11 cellular contexts compared by ENCODE assay signal in genomic region chr5:119339965-119340364, GRCh38. TPM values are rescaled to one million over a fixed set of nuclear protein-coding genes. Genes with fewer than 3 reads are reported as not detected.
A peak's percentile ranks its signal among the peaks of the same experiment; 100 is the strongest.
DNase-seq lines count a peak whose midpoint lies in the region; ATAC-seq lines count a peak whose summit lies in the region.
"Had no signal": no experiment of that assay in that cellular context is flagged by ENCODE, and none has a peak within 500 bp of the region (broad histone marks: within the 10 kb centered on the region; RNA-seq: fewer than 3 reads in every experiment).

No MANE protein-coding gene starts in this region.

- intact Hi-C loops in CD4-positive, alpha-beta memory T cell (cut with micrococcal nuclease) = loop anchor here (1.0 to 2.0 kb wide), 3 partner anchors 10 to 71 kb away; no protein-coding TSS in a partner anchor

- H3K27ac ChIP-seq in CD4-positive, alpha-beta memory T cell (ENCODE audit: low read depth, low read length) = peak overlapping the region; percentile 75
- peak overlapping the region; percentile 56 to 74 for H3K27ac ChIP-seq in mucosa of rectum (ENCODE audit: low read depth in 2 of 2, low read length in 2 of 2)

- no peaks in the 10 kb centered on the region for H3K27me3 Mint-ChIP-seq in CD4-positive, alpha-beta memory T cell
- H3K27me3 Mint-ChIP-seq in T-helper 2 cell treated with Interferon-gamma antibody and Interleukin-4, amounts not matched to agents 5 μg/mL and 100 μg/mL, for 36 hours (ENCODE audit: low read depth) = no peaks in the 10 kb centered on the region

- peaks cover 100% of the 10 kb centered on the region for H3K4me1 ChIP-seq in CD4-positive, alpha-beta memory T cell (ENCODE audit: insufficient read depth, low read length)
- H3K4me1 ChIP-seq in mucosa of rectum (ENCODE audit: control insufficient read depth in 2 of 2, insufficient read depth in 2 of 2, low read length in 2 of 2) = peaks cover 15 to 23% of the 10 kb centered on the region in 2 donors

- peak overlapping the region; percentile 89 to 97 (median 92) for H3K27ac Mint-ChIP-seq in CD4-positive, alpha-beta memory T cell
- H3K27ac Mint-ChIP-seq in T-helper 2 cell treated with Interferon-gamma antibody and Interleukin-4, amounts not matched to agents 5 μg/mL and 100 μg/mL, for 36 hours = peak overlapping the region; percentile 94

- ATAC-seq in GM18517 (IDR thresholded peaks at IDR 0.05; ENCODE audit: unreplicated experiment) = peak; percentile 16

- peak overlapping the region; percentile 40 to 63 for H3K4me3 ChIP-seq in CD4-positive, alpha-beta memory T cell (ENCODE audit: low read length in 2 of 2)
- H3K4me3 ChIP-seq in mucosa of rectum (ENCODE audit: low read length in 2 of 2) = peak overlapping the region in 1 of 2 donors; percentile 32

- H3K27me3 ChIP-seq in CD4-positive, alpha-beta memory T cell (ENCODE audit: insufficient read depth, low read length) = no peaks in the 10 kb centered on the region
- H3K27me3 ChIP-seq in mucosa of rectum (ENCODE audit: control insufficient read depth in 2 of 2, insufficient read depth in 2 of 2, low read length in 2 of 2) = no peaks in the 10 kb centered on the region

- H3K9me3 ChIP-seq in CD4-positive, alpha-beta memory T cell (ENCODE audit: control insufficient read depth in 1 of 2, low read length in 2 of 2) = no peaks in the 10 kb centered on the region
- H3K9me3 ChIP-seq in mucosa of rectum (ENCODE audit: control insufficient read depth in 2 of 2, low read length in 2 of 2) = no peaks in the 10 kb centered on the region

- peaks cover 8 to 17% of the 10 kb centered on the region in 2 donors for H3K36me3 Mint-ChIP-seq in CD4-positive, alpha-beta memory T cell
- peaks cover 43% of the 10 kb centered on the region for H3K36me3 Mint-ChIP-seq in T-helper 2 cell treated with Interferon-gamma antibody and Interleukin-4, amounts not matched to agents 5 μg/mL and 100 μg/mL, for 36 hours (ENCODE audit: low read depth)

- H3K4me3 Mint-ChIP-seq in CD4-positive, alpha-beta memory T cell = peak overlapping the region; percentile 80 to 89 (median 86)
- peak overlapping the region; percentile 86 for H3K4me3 Mint-ChIP-seq in T-helper 2 cell treated with Interferon-gamma antibody and Interleukin-4, amounts not matched to agents 5 μg/mL and 100 μg/mL, for 36 hours
- H3K4me3 Mint-ChIP-seq: nephron had no signal

- DNase-seq in CD4-positive, alpha-beta memory T cell = no peak
- DNase-seq in T-helper 2 cell treated with Interferon-gamma antibody and Interleukin-4, amounts not matched to agents 5 μg/mL and 100 μg/mL, for 36 hours (ENCODE audit: low spot score) = peak; percentile 45
- DNase-seq in effector CD4-positive, alpha-beta T cell = no peak
- no peak for DNase-seq in NCI-H1417 treated with DMSO at 0.1 percent for 48 hours (lab: John Stamatoyannopoulos, UW)
- no peak for DNase-seq in epidermal melanocyte (ENCODE audit: insufficient read length, low spot score)
- no peak for DNase-seq in activated effector memory CD4-positive, alpha-beta T cell treated with Interleukin-2 at 50 U/mL for 16 hours
- DNase-seq: COR-L47, NCI-H1694 treated with DMSO at 0.1 percent for 48 hours had no signal

- no peaks in the 10 kb centered on the region for H3K9me3 Mint-ChIP-seq in CD4-positive, alpha-beta memory T cell
- H3K9me3 Mint-ChIP-seq in T-helper 2 cell treated with Interferon-gamma antibody and Interleukin-4, amounts not matched to agents 5 μg/mL and 100 μg/mL, for 36 hours = no peaks in the 10 kb centered on the region
- H3K9me3 Mint-ChIP-seq: nephron had no signal

- no peaks in the 10 kb centered on the region for H3K36me3 ChIP-seq in CD4-positive, alpha-beta memory T cell (ENCODE audit: insufficient read depth, low read length)
- H3K36me3 ChIP-seq in mucosa of rectum (ENCODE audit: control insufficient read depth in 2 of 2, insufficient read depth in 2 of 2, low read length in 2 of 2) = no peaks in the 10 kb centered on the region

- H3K9ac ChIP-seq in mucosa of rectum (ENCODE audit: low read depth in 1 of 2, low read length in 2 of 2) = no peak overlapping the region

- CTCF ChIA-PET in CD4-positive, alpha-beta memory T cell (lab: Charles Lee; ENCODE audit: partially characterized antibody) = interaction anchor here (0.7 to 12.3 kb wide), 20 partner anchors 11 to 269 kb away, joined by 3 to 149 read pairs (median 6); partner anchors contain the start of genes DMXL1 and TNFAIP8

- peaks cover 79 to 98% (median 88%) of the 10 kb centered on the region in 4 donors for H3K4me1 Mint-ChIP-seq in CD4-positive, alpha-beta memory T cell
- peaks cover 85% of the 10 kb centered on the region for H3K4me1 Mint-ChIP-seq in T-helper 2 cell treated with Interferon-gamma antibody and Interleukin-4, amounts not matched to agents 5 μg/mL and 100 μg/mL, for 36 hours (ENCODE audit: low read depth)

- POLR2A ChIA-PET in CD4-positive, alpha-beta memory T cell (lab: Charles Lee; ENCODE audit: partially characterized antibody) = interaction anchor here (0.7 to 23.8 kb wide), 15 partner anchors 11 to 269 kb away, joined by 3 to 727 read pairs (median 6); partner anchors contain the start of genes DMXL1 and TNFAIP8

RNA-seq across cellular contexts. Expression of gene TNFAIP8, which starts 15.9 kb away (rescaled TPM):
- 100 to 1,000 TPM; 167 to 176 TPM for total RNA-seq in CD4-positive, alpha-beta memory T cell
- 100 to 1,000 TPM; 277 to 423 TPM for polyA plus RNA-seq in CD4-positive, alpha-beta memory T cell
